ENCODE assay signal across 16 cellular contexts in genomic region chr9:125511780-125512179, GRCh38.
DNase-seq lines count a peak whose midpoint lies in the region; ATAC-seq and TF ChIP-seq lines count a peak whose summit lies in the region.
"Had no signal": no experiment of that assay in that cellular context is flagged by ENCODE, and none has a peak within 500 bp of the region (broad histone marks: within the 10 kb centered on the region; RNA-seq: fewer than 3 reads in every experiment).

No MANE protein-coding gene starts in this region.

- H3K36me3 ChIP-seq in adrenal gland (replicated peaks in 1 of 2), result no peaks in the 10 kb centered on the region
- no peaks in the 10 kb centered on the region for H3K36me3 ChIP-seq in stomach smooth muscle (ENCODE audit: control insufficient read depth in 2 of 2, insufficient read depth in 2 of 2, low read length in 2 of 2)
- H3K36me3 ChIP-seq: SJSA1 had no signal

- H3K4me1 ChIP-seq in adrenal gland (replicated peaks in 1 of 2) (peaks cover 20 to 47% of the 10 kb centered on the region in 2 donors), stomach smooth muscle (ENCODE audit: control insufficient read depth, insufficient read depth, low read length) (peaks cover 55% of the 10 kb centered on the region)

- intact Hi-C loops in adrenal gland (cut with DNase I) (no loop called here), left colon (cut with DNase I, micrococcal nuclease) (no loop called here)

- peak; percentile 9 for ATAC-seq in left colon
- ATAC-seq: activated CD4-positive, alpha-beta T cell treated with anti-CD3 and anti-CD28 coated beads for 36 hours; GM12878 had no signal

- no peaks in the 10 kb centered on the region for H3K9me3 ChIP-seq in adrenal gland (replicated peaks in 1 of 3)
- H3K9me3 ChIP-seq in stomach smooth muscle (ENCODE audit: control insufficient read depth in 2 of 2, low read length in 2 of 2), result no peaks in the 10 kb centered on the region
- H3K9me3 ChIP-seq: SJSA1 had no signal

- TF ChIP-seq POLR2A in adrenal gland (IDR thresholded peaks at IDR 0.05), result no peak

- WGBS in adrenal gland, 4 donors, result 59 to 61% (median 59%) methylated on average over 7 of the region's 7 CpGs

- H3K4me3 ChIP-seq in adrenal gland (no peak overlapping the region), stomach smooth muscle (ENCODE audit: low read length in 2 of 2) (peak overlapping the region in 1 of 2 donors; percentile 15)
- H3K4me3 ChIP-seq: GM12878, SJSA1 had no signal

- peak overlapping the region; percentile 51 to 52 for H3K9ac ChIP-seq in stomach smooth muscle (ENCODE audit: low read length in 2 of 2)

- H3K27ac ChIP-seq in adrenal gland, result peak overlapping the region in 3 of 5 donors; percentile 39 to 82 (median 51)
- H3K27ac ChIP-seq in stomach smooth muscle (ENCODE audit: low read length), result peak overlapping the region; percentile 90
- H3K27ac ChIP-seq: SJSA1 had no signal

- DNase-seq in LoVo (ENCODE audit: low spot score) (peak; percentile 22), adrenal gland (peak in 1 of 7 donors; percentile 13), left colon (no peak), activated gamma-delta T cell (lab: John Stamatoyannopoulos, UW) (no peak), putamen (ENCODE audit: low spot score) (no peak), GM20000 (ENCODE audit: low spot score) (no peak)
- DNase-seq: activated CD4-positive, alpha-beta T cell treated with anti-CD3 and anti-CD28 coated beads for 36 hours; caudate nucleus; effector CD4-positive, alpha-beta T cell; GF-D8; kidney; NCI-H69; stimulated activated CD4-positive, alpha-beta T cell treated with anti-CD3 and anti-CD28 coated beads, Interleukin-2, amount 100 ng/mL, for 48 hours had no signal

- H3K27me3 ChIP-seq in adrenal gland (no peaks in the 10 kb centered on the region), stomach smooth muscle (ENCODE audit: control insufficient read depth in 1 of 2, insufficient read depth in 2 of 2, low read length in 2 of 2) (no peaks in the 10 kb centered on the region)
- H3K27me3 ChIP-seq: SJSA1 had no signal

- no peak for TF ChIP-seq CTCF in adrenal gland (IDR thresholded peaks at IDR 0.05)
- no peak for TF ChIP-seq CTCF in GM20000 (IDR thresholded peaks at IDR 0.05; ENCODE audit: extremely low read depth, missing control alignments)
